ENCODE assay signal across 8 cellular contexts in genomic region chr5:150562832-150563231, GRCh38. TPM values are rescaled to one million over a fixed set of nuclear protein-coding genes. Genes with fewer than 3 reads are reported as not detected.
DNase-seq lines count a peak whose midpoint lies in the region; ATAC-seq and TF ChIP-seq lines count a peak whose summit lies in the region.

No MANE protein-coding gene starts in this region.

- H2AFZ ChIP-seq in IMR-90 (replicated peaks; ENCODE audit: low read length, poor library complexity): no peak overlapping the region

- no peak overlapping the region for H2AK9ac ChIP-seq in IMR-90 (replicated peaks; ENCODE audit: low read depth, low read length, poor library complexity)

- H3K9ac ChIP-seq in IMR-90 (ENCODE audit: low read depth, low read length): no peak overlapping the region

- H3K9me3 ChIP-seq in IMR-90 (ENCODE audit: control insufficient read depth, insufficient read depth, low read length): peaks cover 2% of the 10 kb centered on the region; the same call in 1 of the 2 replicates
- H3K9me3 ChIP-seq in thoracic aorta: no peaks in the 10 kb centered on the region

- intact Hi-C loops in IMR-90 (cut with micrococcal nuclease): loop anchor here (5.0 to 10.0 kb wide), 3 partner anchors 219 to 602 kb away; no protein-coding TSS in a partner anchor

- H3K36me3 ChIP-seq in IMR-90 (ENCODE audit: control insufficient read depth, insufficient read depth, low read length) (no peaks in the 10 kb centered on the region), thoracic aorta (no peaks in the 10 kb centered on the region)

- POLR2A ChIA-PET in IMR-90 (lab: Charles Lee; ENCODE audit: unreplicated experiment): no interaction called here

- H4K91ac ChIP-seq in IMR-90 (ENCODE audit: insufficient read depth, low read depth, low read length): no peak overlapping the region

- peak overlapping the region; percentile 49; the same call in 1 of the 2 replicates for H2AK5ac ChIP-seq in IMR-90 (ENCODE audit: low read depth, low read length)

- peak; percentile 2 for DNase-seq in DMS153 treated with DMSO at 0.1 percent for 48 hours (lab: John Stamatoyannopoulos, UW; ENCODE audit: unreplicated experiment)
- DNase-seq in DMS153 (lab: John Stamatoyannopoulos, UW): no peak
- DNase-seq in IMR-90: peak; percentile 59
- peak; percentile 43 for DNase-seq in SKM-1 treated with dmso at 0.1 percent for 144 hours (lab: John Stamatoyannopoulos, UW; ENCODE audit: unreplicated experiment)
- peak; percentile 46 for DNase-seq in fibroblast of the conjunctiva (ENCODE audit: low read depth)
- no peak for DNase-seq in thoracic aorta (ENCODE audit: low spot score)
- DNase-seq in retina: no peak

- no peak overlapping the region for H2BK20ac ChIP-seq in IMR-90 (ENCODE audit: low read depth, low read length)

- CTCF ChIA-PET in IMR-90 (lab: Yijun Ruan, JAX): interaction anchor here (0.6 to 1.1 kb wide), 2 partner anchors 106 to 176 kb away, joined by 3 to 4 read pairs; no protein-coding TSS in a partner anchor

- no peaks in the 10 kb centered on the region for H4K20me1 ChIP-seq in IMR-90 (ENCODE audit: insufficient read depth, low read length)

- no peak overlapping the region for H3K4ac ChIP-seq in IMR-90 (ENCODE audit: low read depth, low read length)

- TF ChIP-seq RAD21 in IMR-90 (IDR thresholded peaks at IDR 0.05; ENCODE audit: low read length): peak; percentile 55

- no peak overlapping the region for H2BK5ac ChIP-seq in IMR-90 (ENCODE audit: low read depth, low read length, poor library complexity, severe bottlenecking)

- H3K27ac ChIP-seq in IMR-90 (ENCODE audit: insufficient read depth, low read length) (no peak overlapping the region), thoracic aorta (no peak overlapping the region)

- dilution Hi-C loops in IMR-90 (cut with HindIII; ENCODE audit: low sequenced_read_pairs, unreplicated experiment): no loop called here

- no TSS peak for BruUV-seq in IMR-90 (replicated peaks; lab: Mats Ljungman, UMichigan)

- TF ChIP-seq CTCF in IMR-90 (conservative IDR thresholded peaks at IDR 0.05; ENCODE audit: low read depth, low read length) (peak; percentile 68), thoracic aorta (IDR thresholded peaks at IDR 0.05) (peak; percentile 54)

- H3K14ac ChIP-seq in IMR-90 (replicated peaks; ENCODE audit: low read depth, low read length): no peak overlapping the region

- no peak overlapping the region for H3K18ac ChIP-seq in IMR-90 (ENCODE audit: low read depth, low read length)

- ATAC-seq in IMR-90 (ENCODE audit: low read depth) (no peak), thoracic aorta (ENCODE audit: insufficient number of reproducible peaks, low FRiP score, low read depth) (no peak), esophagus mucosa (no peak)

- in situ Hi-C loops in IMR-90 (cut with MboI; ENCODE audit: low sequenced_read_pairs): loop anchor here (5.0 kb wide), 2 partner anchors 89 to 284 kb away; partner anchors contain the start of gene IRGM

- no peak overlapping the region for H2BK120ac ChIP-seq in IMR-90 (ENCODE audit: low read depth, low read length)

- H3K4me2 ChIP-seq in IMR-90 (ENCODE audit: low read depth, low read length): no peak overlapping the region

- H2BK15ac ChIP-seq in IMR-90 (ENCODE audit: low read depth, low read length): no peak overlapping the region

- H3K4me3 ChIP-seq in IMR-90 (ENCODE audit: insufficient read depth, low read depth, low read length): no peak overlapping the region
- H3K4me3 ChIP-seq in thoracic aorta: no peak overlapping the region

- no peaks in the 10 kb centered on the region for H3K9me1 ChIP-seq in IMR-90 (ENCODE audit: insufficient read depth, low read length)

- TF ChIP-seq POLR2A in IMR-90 (IDR thresholded peaks at IDR 0.05; ENCODE audit: low read depth, low read length): no peak

- peaks cover 9% of the 10 kb centered on the region; the same call in 1 of the 2 replicates for H3K4me1 ChIP-seq in IMR-90 (ENCODE audit: control insufficient read depth, insufficient read depth, low read length)
- peaks cover under 1 to 5% of the 10 kb centered on the region in 2 donors for H3K4me1 ChIP-seq in thoracic aorta (ENCODE audit: control insufficient read depth in 1 of 2, low read depth in 2 of 2)

- no peak overlapping the region for H3K23ac ChIP-seq in IMR-90 (ENCODE audit: low read depth, low read length)

- H4K8ac ChIP-seq in IMR-90 (ENCODE audit: low read depth in 2 of 2, low read length in 2 of 2): no peak overlapping the region

- no peak overlapping the region for H4K5ac ChIP-seq in IMR-90 (ENCODE audit: low read depth, low read length)

- no CpG with 5 or more reads among the region's 2 CpGs for WGBS in IMR-90 (ENCODE audit: extremely low coverage in 2 of 2, insufficient read length in 1 of 2), 2 experiments

- H3K79me1 ChIP-seq in IMR-90 (ENCODE audit: low read depth in 1 of 2, low read length in 2 of 2): no peaks in the 10 kb centered on the region; a peak in 1 of 4 replicates

- H3K27me3 ChIP-seq in IMR-90 (ENCODE audit: control insufficient read depth, insufficient read depth, low read length) (no peaks in the 10 kb centered on the region), thoracic aorta (replicated peaks; ENCODE audit: insufficient read depth) (no peaks in the 10 kb centered on the region)

- H3K56ac ChIP-seq in IMR-90 (ENCODE audit: extremely low read depth, insufficient read depth, low read length): no peak overlapping the region

TF ChIP-seq in IMR-90, 13 proteins besides CTCF, POLR2A, EP300 and RAD21:
- TF ChIP-seq SMC3 (IDR thresholded peaks at IDR 0.05; ENCODE audit: low read depth, low read length) (peak; percentile 72), BHLHE40 (IDR thresholded peaks at IDR 0.05; ENCODE audit: low read depth, low read length) (no peak)
TF ChIP-seq in IMR-90: peak in this region for 1.

RNA-seq across cellular contexts. Expression of gene NDST1, which starts 54.9 kb away (rescaled TPM):
- 30.3 and 30.5 TPM in 2 replicates for total RNA-seq in IMR-90 (2012; rRNA removed)
- 80.4 and 101 TPM in 2 replicates for polyA plus RNA-seq in IMR-90 (2012; rRNA removed)
- polyA plus RNA-seq in IMR-90 (2012; cell fraction: cytosol; rRNA removed): 41.4 and 74.0 TPM in 2 replicates
- polyA plus RNA-seq in IMR-90 (2012; cell fraction: nucleus; rRNA removed; ENCODE audit: low replicate concordance): 81.4 and 121 TPM in 2 replicates
- total RNA-seq in thoracic aorta: 100 to 1,000 TPM; 112 to 131 TPM
- total RNA-seq in esophagus mucosa: 112 TPM

Comparison
In these comparisons a context has a peak if more than half of its experiments do, and no peak if none do; other contexts are left out.
1. DNase-seq: peak in DMS153 treated with DMSO at 0.1 percent for 48 hours (single experiment), IMR-90 (single experiment), SKM-1 treated with dmso at 0.1 percent for 144 hours (single experiment) and fibroblast of the conjunctiva (single experiment); none in DMS153 (single experiment), thoracic aorta (single experiment) and retina (single experiment).